In genomic region chr7:50315193-50315592, GRCh38 we compare ENCODE assay signal across 1 cellular context.
TF ChIP-seq lines count a peak whose summit lies in the region.

No MANE protein-coding gene starts in this region.

TF ChIP-seq in K562, 482 proteins besides CTCF, POLR2A, EP300 and RAD21:
- TF ChIP-seq SREBF2 (CRISPR knock-in tag; IDR thresholded peaks at IDR 0.05) (no peak), SIN3A (IDR thresholded peaks at IDR 0.05; ENCODE audit: borderline replicate concordance in 2 of 2, control insufficient read depth in 1 of 2, low read depth in 2 of 2, low read length in 2 of 2) (no peak), CEBPB (tag; IDR thresholded peaks at IDR 0.05) (peak; percentile 72), ELF4 (CRISPR knock-in tag; IDR thresholded peaks at IDR 0.05) (peak; percentile 22; the same call in 1 of the 2 replicates), THRB (CRISPR knock-in tag; conservative IDR thresholded peaks at IDR 0.05) (peak; percentile 67; the same call in 1 of the 2 replicates), BHLHE40 (IDR thresholded peaks at IDR 0.05; ENCODE audit: low read length) (0 out of 2 replicates have a peak, but pooled peaks have one; percentile 12), HBP1 (CRISPR knock-in tag; IDR thresholded peaks at IDR 0.05) (0 out of 2 replicates have a peak, but pooled peaks have one; percentile 15), DLX4 (CRISPR knock-in tag; IDR thresholded peaks at IDR 0.05) (no peak), SNIP1 (IDR thresholded peaks at IDR 0.05; ENCODE audit: low read depth) (no peak), HINFP (tag; conservative IDR thresholded peaks at IDR 0.05; ENCODE audit: low read depth) (no peak), CEBPG (CRISPR knock-in tag; IDR thresholded peaks at IDR 0.05) (no peak), CEBPG (tag; conservative IDR thresholded peaks at IDR 0.05 in 1 of 2, IDR thresholded peaks at IDR 0.05 in 1 of 2) (peak in 1 of 2 experiments; percentile 52; a peak in 1 of 4 replicates), RBM22 (IDR thresholded peaks at IDR 0.05; ENCODE audit: low read depth, low read length, poor library complexity, severe bottlenecking) (no peak), SRSF3 (IDR thresholded peaks at IDR 0.05; ENCODE audit: insufficient read depth, low read length) (no peak), DIDO1 (tag; IDR thresholded peaks at IDR 0.05; ENCODE audit: low read depth) (no peak), ATF3 (IDR thresholded peaks at IDR 0.05) (no peak), ATF3 (CRISPR knock-in tag; conservative IDR thresholded peaks at IDR 0.05) (no peak), GATA2 (CRISPR knock-in tag; IDR thresholded peaks at IDR 0.05) (peak; percentile 31; the same call in 1 of the 2 replicates), GABPB1 (CRISPR knock-in tag; IDR thresholded peaks at IDR 0.05) (no peak)
